ENCODE assay signal across 8 cellular contexts in the genomic region with DNA sequence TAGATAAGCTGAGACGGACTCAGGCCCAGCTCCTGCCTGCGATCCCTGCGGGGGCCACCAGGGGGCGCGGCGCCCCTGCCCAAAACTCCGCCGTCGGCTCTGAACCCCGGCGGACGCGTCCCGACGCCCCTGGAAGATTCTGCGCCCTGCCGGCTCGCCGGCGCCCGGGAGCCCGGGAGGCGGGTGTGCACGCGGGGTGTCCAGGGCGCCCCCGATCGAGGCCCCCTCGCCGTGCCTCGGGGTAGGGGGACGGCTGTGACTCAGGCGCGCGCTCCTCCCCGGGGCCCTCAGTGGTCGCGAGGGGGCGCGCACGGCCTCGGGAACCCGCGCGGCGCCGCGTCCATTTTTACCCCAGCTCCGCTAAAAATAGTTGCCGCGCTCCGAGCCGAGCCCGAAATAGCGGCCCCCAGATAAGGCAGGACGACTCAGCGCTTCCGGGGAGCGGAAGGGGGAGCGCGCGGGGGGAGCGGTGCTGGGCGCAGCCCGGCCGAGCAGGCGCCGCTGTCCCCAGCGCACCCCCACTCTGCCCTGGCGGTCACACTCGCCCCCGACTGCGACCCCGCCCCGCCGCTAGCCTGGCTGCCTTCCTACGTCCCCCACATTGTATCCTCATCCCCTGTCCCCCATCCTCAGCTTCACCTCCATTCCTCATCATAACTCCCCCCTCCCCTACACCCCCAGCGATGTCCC. TPM values are rescaled to one million over a fixed set of nuclear protein-coding genes. Genes with fewer than 3 reads are reported as not detected.
DNase-seq lines count a peak whose midpoint lies in the region; ATAC-seq, FAIRE-seq and TF ChIP-seq lines count a peak whose summit lies in the region.

No MANE protein-coding gene starts in this region.

- peak; percentile 76 for DNase-seq in GM23338 (ENCODE audit: low spot score)
- no peak for DNase-seq in LNCaP clone FGC (ENCODE audit: low read depth)
- DNase-seq in T follicular helper cell (ENCODE audit: low read depth): peak; percentile 75
- peak; percentile 88 for DNase-seq in left cardiac atrium
- DNase-seq in progenitor cell of endocrine pancreas (ENCODE audit: low spot score, unreplicated experiment): peak; percentile 72
- DNase-seq in urothelium cell line (ENCODE audit: low spot score): peak; percentile 82

- peaks cover 18% of the 10 kb centered on the region for H3K4me1 ChIP-seq in GM23338 (ENCODE audit: insufficient read depth)

- ATAC-seq in GM23338: peak; percentile 22
- ATAC-seq in left cardiac atrium: peak; percentile 71 to 76

- peak overlapping the region; percentile 84 for H3K4me2 ChIP-seq in GM23338

- H3K4me1 Mint-ChIP-seq in GM23338 (peaks cover 26% of the 10 kb centered on the region), progenitor cell of endocrine pancreas (ENCODE audit: low read depth) (peaks cover 9% of the 10 kb centered on the region)

- H3K27me3 Mint-ChIP-seq in GM23338 (ENCODE audit: insufficient read depth, low read depth, poor library complexity) (peaks cover 20% of the 10 kb centered on the region), progenitor cell of endocrine pancreas (no peaks in the 10 kb centered on the region)

- peaks cover 26% of the 10 kb centered on the region for H3F3A ChIP-seq in GM23338 (replicated peaks; ENCODE audit: low read depth)

- no peaks in the 10 kb centered on the region for H3K79me2 ChIP-seq in GM23338 (replicated peaks; ENCODE audit: insufficient read depth)

- H2AFZ ChIP-seq in GM23338: peak overlapping the region; percentile 96

- H3K27me3 ChIP-seq in GM23338 (ENCODE audit: insufficient read depth): peaks cover 19% of the 10 kb centered on the region

- no peak overlapping the region for H3K27ac ChIP-seq in GM23338 (ENCODE audit: low read depth)
- H3K27ac ChIP-seq in adipose tissue (ENCODE audit: low read depth, low read length): peak overlapping the region; percentile 61

- H3K27ac Mint-ChIP-seq in GM23338 (no peak overlapping the region), progenitor cell of endocrine pancreas (no peak overlapping the region)

- peak; percentile 71 to 93 for TF ChIP-seq CTCF in GM23338 (conservative IDR thresholded peaks at IDR 0.05; ENCODE audit: low read depth in 2 of 2)
- TF ChIP-seq CTCF in LNCaP clone FGC (IDR thresholded peaks at IDR 0.05; ENCODE audit: control insufficient read depth, extremely low read depth, insufficient read depth): peak; percentile 51
- TF ChIP-seq CTCF in progenitor cell of endocrine pancreas (IDR thresholded peaks at IDR 0.05; ENCODE audit: unreplicated experiment): peak; percentile 100

- H3K36me3 Mint-ChIP-seq in GM23338 (ENCODE audit: low read depth) (no peaks in the 10 kb centered on the region; the same call in 2 of the 3 replicates), progenitor cell of endocrine pancreas (ENCODE audit: insufficient read depth) (no peaks in the 10 kb centered on the region)

- no peaks in the 10 kb centered on the region for H3K36me3 ChIP-seq in GM23338 (ENCODE audit: insufficient read depth)

- WGBS in adipose tissue, 3 donors: 0 to 1% (median 1%) methylated on average over 44 to 78 of the region's 78 CpGs

- H3K9me2 ChIP-seq in GM23338 (ENCODE audit: insufficient read depth): no peaks in the 10 kb centered on the region

- peak overlapping the region; percentile 69 for H3K4me3 Mint-ChIP-seq in GM23338
- peak overlapping the region; percentile 73 for H3K4me3 Mint-ChIP-seq in progenitor cell of endocrine pancreas (ENCODE audit: low read depth)

- H4K20me1 ChIP-seq in GM23338 (replicated peaks; ENCODE audit: insufficient read depth): no peaks in the 10 kb centered on the region

- FAIRE-seq in urothelium cell line (lab: Jason Lieb, UNC): no peak

- intact Hi-C loops in left cardiac atrium (cut with DNase I): loop anchor here (1.0 to 2.0 kb wide), 3 partner anchors 33 to 40 kb away; no protein-coding TSS in a partner anchor

- peak overlapping the region; percentile 68 for H3K4me3 ChIP-seq in GM08714 (ENCODE audit: low read length)
- peak overlapping the region; percentile 87 for H3K4me3 ChIP-seq in GM23338
- peak overlapping the region; percentile 50 for H3K4me3 ChIP-seq in LNCaP clone FGC (ENCODE audit: low read depth, low read length)

- H3K9me3 Mint-ChIP-seq in GM23338 (no peaks in the 10 kb centered on the region), progenitor cell of endocrine pancreas (ENCODE audit: low read depth) (no peaks in the 10 kb centered on the region)

TF ChIP-seq in GM23338, 12 proteins besides CTCF, POLR2A, EP300 and RAD21:
- TF ChIP-seq CREB1 (CRISPR knock-in tag; IDR thresholded peaks at IDR 0.05; ENCODE audit: low read depth): no peak
- TF ChIP-seq NANOG (IDR thresholded peaks at IDR 0.05; ENCODE audit: borderline replicate concordance): no peak
- no peak for TF ChIP-seq ZNF114 (CRISPR knock-in tag; IDR thresholded peaks at IDR 0.05)
- TF ChIP-seq EZH2 (IDR thresholded peaks at IDR 0.05; ENCODE audit: low read depth, unreplicated experiment): no peak

RNA-seq across cellular contexts. Expression of gene ERCC1, which starts 16.0 kb away (rescaled TPM):
- total RNA-seq in GM23338 (2014; rRNA removed; shearing (Covaris generic)): 39.0 and 45.9 TPM in 2 replicates
- 52.3 and 56.3 TPM in 2 replicates for polyA plus RNA-seq in GM23338 (2016; fragmentation: Nextera tagmentation; extraction: Ambion mirVana)
- 10 to 100 TPM; 31.0 to 63.9 (median 59.5) TPM for polyA plus RNA-seq in adipose tissue
- 100 to 1,000 TPM; 105 to 140 TPM for total RNA-seq in left cardiac atrium
- total RNA-seq in progenitor cell of endocrine pancreas: 58.5 and 64.8 TPM in 2 replicates

RNA-seq across cellular contexts. Expression of gene FOSB, which starts 28.1 kb away (rescaled TPM):
- total RNA-seq in GM23338 (2014; rRNA removed; shearing (Covaris generic)): 0.89 and 1.9 TPM in 2 replicates
- polyA plus RNA-seq in GM23338 (2016; fragmentation: Nextera tagmentation; extraction: Ambion mirVana): 0.55 and 0.77 TPM in 2 replicates
- polyA plus RNA-seq in adipose tissue: 100 to 1,000 TPM in 2 of 3 donors, 10 to 100 TPM in 1; 11.9 to 650 (median 341) TPM
- 1 to 10 TPM; 1.5 to 5.5 TPM for total RNA-seq in left cardiac atrium
- total RNA-seq in progenitor cell of endocrine pancreas: 5.3 and 7.3 TPM in 2 replicates

RNA-seq across cellular contexts. Expression of gene POLR1G, which starts 33.3 kb away (rescaled TPM):
- total RNA-seq in GM23338 (2014; rRNA removed; shearing (Covaris generic)): 33.0 and 34.1 TPM in 2 replicates
- polyA plus RNA-seq in GM23338 (2016; fragmentation: Nextera tagmentation; extraction: Ambion mirVana) (85.9 and 91.1 TPM in 2 replicates), adipose tissue (1 to 10 TPM; 1.5 to 6.3 (median 2.3) TPM)
- total RNA-seq in left cardiac atrium (1 to 10 TPM; 4.6 to 5.5 TPM), progenitor cell of endocrine pancreas (7.4 and 8.9 TPM in 2 replicates)

RNA-seq across cellular contexts. Expression of gene PPP1R13L, which starts 34.8 kb away (rescaled TPM):
- 9.6 and 11.3 TPM in 2 replicates for total RNA-seq in GM23338 (2014; rRNA removed; shearing (Covaris generic))
- 12.9 and 15.5 TPM in 2 replicates for polyA plus RNA-seq in GM23338 (2016; fragmentation: Nextera tagmentation; extraction: Ambion mirVana)
- 10 to 100 TPM; 11.1 to 36.5 (median 14.5) TPM for polyA plus RNA-seq in adipose tissue
- total RNA-seq in left cardiac atrium: 100 to 1,000 TPM; 123 to 143 TPM
- total RNA-seq in progenitor cell of endocrine pancreas: 24.2 and 27.2 TPM in 2 replicates

RNA-seq across cellular contexts. Expression of gene RTN2, which starts 57.1 kb away (rescaled TPM):
- total RNA-seq in GM23338 (2014; rRNA removed; shearing (Covaris generic)): 22.8 and 32.1 TPM in 2 replicates
- polyA plus RNA-seq in GM23338 (2016; fragmentation: Nextera tagmentation; extraction: Ambion mirVana) (7.0 and 8.6 TPM in 2 replicates), adipose tissue (1 to 10 TPM; 4.9 to 7.6 (median 6.4) TPM)
- total RNA-seq in left cardiac atrium (10 to 100 TPM; 13.0 to 16.3 TPM), progenitor cell of endocrine pancreas (17.9 and 21.6 TPM in 2 replicates)
